In the genomic region with DNA sequence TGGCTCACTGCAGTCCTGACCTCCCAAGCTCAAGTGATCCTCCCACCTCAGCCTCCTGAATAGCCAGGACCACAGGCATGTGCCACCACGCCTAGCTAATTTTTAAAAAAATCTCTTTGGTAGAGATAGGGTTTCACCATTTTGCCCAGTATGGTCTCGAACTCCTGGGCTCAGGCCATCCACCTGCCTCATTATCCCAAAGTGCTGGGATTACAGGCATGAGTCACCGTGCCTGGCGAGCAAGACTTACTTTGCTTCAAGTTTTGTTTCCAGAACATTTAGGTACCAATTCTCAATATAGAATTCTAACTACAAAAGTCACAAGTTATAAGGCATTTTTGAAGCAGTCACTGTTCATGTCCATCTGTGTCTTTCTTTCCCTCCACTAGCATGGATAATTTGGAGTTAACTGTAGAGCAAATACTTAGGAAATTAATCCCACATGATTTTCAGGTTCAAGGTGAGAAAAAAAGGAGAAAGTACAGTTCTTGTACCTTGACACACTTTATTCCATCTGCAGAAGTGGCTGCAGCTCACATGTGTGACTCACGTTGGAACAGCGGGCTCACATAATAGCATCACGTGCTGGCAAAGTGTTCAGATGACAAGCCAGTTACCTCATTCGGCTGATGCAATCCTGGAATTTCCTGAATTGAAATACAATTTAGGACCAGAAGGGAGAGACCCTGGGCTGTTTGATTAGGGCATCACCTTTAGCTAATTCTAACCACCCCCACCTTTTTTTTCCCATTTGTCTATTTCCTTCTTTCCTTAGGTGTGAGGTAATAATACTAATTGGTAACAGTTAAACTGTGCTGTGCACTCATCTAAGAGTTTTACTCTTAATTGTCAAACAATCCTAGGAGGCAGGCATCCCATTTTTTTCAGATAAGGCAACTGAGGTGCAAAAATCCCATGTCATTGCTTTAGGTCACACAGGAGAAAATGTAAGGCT, we compare ENCODE assay signal across 1 cellular context.
TF ChIP-seq lines count a peak whose summit lies in the region.

No MANE protein-coding gene starts in this region.

TF ChIP-seq in K562, 482 proteins besides CTCF, POLR2A, EP300 and RAD21 (continued from another document and continues in another):
- TF ChIP-seq, protein P1, sequence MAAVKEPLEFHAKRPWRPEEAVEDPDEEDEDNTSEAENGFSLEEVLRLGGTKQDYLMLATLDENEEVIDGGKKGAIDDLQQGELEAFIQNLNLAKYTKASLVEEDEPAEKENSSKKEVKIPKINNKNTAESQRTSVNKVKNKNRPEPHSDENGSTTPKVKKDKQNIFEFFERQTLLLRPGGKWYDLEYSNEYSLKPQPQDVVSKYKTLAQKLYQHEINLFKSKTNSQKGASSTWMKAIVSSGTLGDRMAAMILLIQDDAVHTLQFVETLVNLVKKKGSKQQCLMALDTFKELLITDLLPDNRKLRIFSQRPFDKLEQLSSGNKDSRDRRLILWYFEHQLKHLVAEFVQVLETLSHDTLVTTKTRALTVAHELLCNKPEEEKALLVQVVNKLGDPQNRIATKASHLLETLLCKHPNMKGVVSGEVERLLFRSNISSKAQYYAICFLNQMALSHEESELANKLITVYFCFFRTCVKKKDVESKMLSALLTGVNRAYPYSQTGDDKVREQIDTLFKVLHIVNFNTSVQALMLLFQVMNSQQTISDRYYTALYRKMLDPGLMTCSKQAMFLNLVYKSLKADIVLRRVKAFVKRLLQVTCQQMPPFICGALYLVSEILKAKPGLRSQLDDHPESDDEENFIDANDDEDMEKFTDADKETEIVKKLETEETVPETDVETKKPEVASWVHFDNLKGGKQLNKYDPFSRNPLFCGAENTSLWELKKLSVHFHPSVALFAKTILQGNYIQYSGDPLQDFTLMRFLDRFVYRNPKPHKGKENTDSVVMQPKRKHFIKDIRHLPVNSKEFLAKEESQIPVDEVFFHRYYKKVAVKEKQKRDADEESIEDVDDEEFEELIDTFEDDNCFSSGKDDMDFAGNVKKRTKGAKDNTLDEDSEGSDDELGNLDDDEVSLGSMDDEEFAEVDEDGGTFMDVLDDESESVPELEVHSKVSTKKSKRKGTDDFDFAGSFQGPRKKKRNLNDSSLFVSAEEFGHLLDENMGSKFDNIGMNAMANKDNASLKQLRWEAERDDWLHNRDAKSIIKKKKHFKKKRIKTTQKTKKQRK (IDR thresholded peaks at IDR 0.05; ENCODE audit: borderline replicate concordance, low read depth, low read length): no peak
- TF ChIP-seq PREB (CRISPR knock-in tag; IDR thresholded peaks at IDR 0.05): no peak
- TF ChIP-seq, protein P2, sequence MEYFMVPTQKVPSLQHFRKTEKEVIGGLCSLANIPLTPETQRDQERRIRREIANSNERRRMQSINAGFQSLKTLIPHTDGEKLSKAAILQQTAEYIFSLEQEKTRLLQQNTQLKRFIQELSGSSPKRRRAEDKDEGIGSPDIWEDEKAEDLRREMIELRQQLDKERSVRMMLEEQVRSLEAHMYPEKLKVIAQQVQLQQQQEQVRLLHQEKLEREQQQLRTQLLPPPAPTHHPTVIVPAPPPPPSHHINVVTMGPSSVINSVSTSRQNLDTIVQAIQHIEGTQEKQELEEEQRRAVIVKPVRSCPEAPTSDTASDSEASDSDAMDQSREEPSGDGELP (CRISPR knock-in tag; IDR thresholded peaks at IDR 0.05; ENCODE audit: borderline replicate concordance): no peak
- no peak for TF ChIP-seq NFATC3 (IDR thresholded peaks at IDR 0.05)
- TF ChIP-seq ZNF518B (CRISPR knock-in tag; IDR thresholded peaks at IDR 0.05): no peak
- TF ChIP-seq GTF2B (IDR thresholded peaks at IDR 0.05; ENCODE audit: extremely low read depth, insufficient read length): no peak
- no peak for TF ChIP-seq MYNN (IDR thresholded peaks at IDR 0.05)
- TF ChIP-seq MYNN (CRISPR knock-in tag; IDR thresholded peaks at IDR 0.05): no peak
- TF ChIP-seq HDAC3 (IDR thresholded peaks at IDR 0.05; ENCODE audit: borderline replicate concordance, partially characterized antibody): peak; percentile 35
- TF ChIP-seq ZNF232 (CRISPR knock-in tag; IDR thresholded peaks at IDR 0.05): no peak
- TF ChIP-seq, protein P3, sequence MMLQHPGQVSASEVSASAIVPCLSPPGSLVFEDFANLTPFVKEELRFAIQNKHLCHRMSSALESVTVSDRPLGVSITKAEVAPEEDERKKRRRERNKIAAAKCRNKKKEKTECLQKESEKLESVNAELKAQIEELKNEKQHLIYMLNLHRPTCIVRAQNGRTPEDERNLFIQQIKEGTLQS (IDR thresholded peaks at IDR 0.05): peak; percentile 99
- TF ChIP-seq, protein P3 (CRISPR knock-in tag; conservative IDR thresholded peaks at IDR 0.05): peak; percentile 67; the same call in 1 of the 2 replicates
- peak; percentile 24 for TF ChIP-seq MEIS2 (IDR thresholded peaks at IDR 0.05; ENCODE audit: partially characterized antibody)
- TF ChIP-seq SETDB1 (IDR thresholded peaks at IDR 0.05; ENCODE audit: low read length): no peak
- no peak for TF ChIP-seq PHB2 (IDR thresholded peaks at IDR 0.05; ENCODE audit: low read depth)
- no peak for TF ChIP-seq FIP1L1 (IDR thresholded peaks at IDR 0.05; ENCODE audit: low read depth, low read length, poor library complexity, severe bottlenecking)
- TF ChIP-seq TBL1XR1 (IDR thresholded peaks at IDR 0.05; ENCODE audit: low read length in 2 of 2): no peak
- no peak for TF ChIP-seq BCL6 (CRISPR knock-in tag; IDR thresholded peaks at IDR 0.05)
- no peak for TF ChIP-seq PHF8 (IDR thresholded peaks at IDR 0.05; ENCODE audit: borderline replicate concordance, low read length)
- TF ChIP-seq NCOA4 (IDR thresholded peaks at IDR 0.05; ENCODE audit: partially characterized antibody): no peak
- 0 out of 2 replicates have a peak, but pooled peaks have one; percentile 19 for TF ChIP-seq ZNF134 (CRISPR knock-in tag; conservative IDR thresholded peaks at IDR 0.05)
- TF ChIP-seq ETV5 (CRISPR knock-in tag; IDR thresholded peaks at IDR 0.05; ENCODE audit: low read depth): no peak
- TF ChIP-seq BRD4 (IDR thresholded peaks at IDR 0.05): 0 out of 2 replicates have a peak, but pooled peaks have one; percentile 31
- no peak for TF ChIP-seq HDAC6 (IDR thresholded peaks at IDR 0.05; ENCODE audit: low read depth, low read length)
- TF ChIP-seq SRF (CRISPR knock-in tag; IDR thresholded peaks at IDR 0.05): no peak
- peak; percentile 97 for TF ChIP-seq JUN (IDR thresholded peaks at IDR 0.05; ENCODE audit: borderline replicate concordance, low read depth, low read length)
- no peak for TF ChIP-seq JUN (CRISPR knock-in tag; IDR thresholded peaks at IDR 0.05; ENCODE audit: borderline replicate concordance)
- no peak for TF ChIP-seq GABPB2 (CRISPR knock-in tag; conservative IDR thresholded peaks at IDR 0.05)
- 0 out of 2 replicates have a peak, but pooled peaks have one; percentile 16 for TF ChIP-seq ZNF311 (CRISPR knock-in tag; IDR thresholded peaks at IDR 0.05)
- TF ChIP-seq, protein P4, sequence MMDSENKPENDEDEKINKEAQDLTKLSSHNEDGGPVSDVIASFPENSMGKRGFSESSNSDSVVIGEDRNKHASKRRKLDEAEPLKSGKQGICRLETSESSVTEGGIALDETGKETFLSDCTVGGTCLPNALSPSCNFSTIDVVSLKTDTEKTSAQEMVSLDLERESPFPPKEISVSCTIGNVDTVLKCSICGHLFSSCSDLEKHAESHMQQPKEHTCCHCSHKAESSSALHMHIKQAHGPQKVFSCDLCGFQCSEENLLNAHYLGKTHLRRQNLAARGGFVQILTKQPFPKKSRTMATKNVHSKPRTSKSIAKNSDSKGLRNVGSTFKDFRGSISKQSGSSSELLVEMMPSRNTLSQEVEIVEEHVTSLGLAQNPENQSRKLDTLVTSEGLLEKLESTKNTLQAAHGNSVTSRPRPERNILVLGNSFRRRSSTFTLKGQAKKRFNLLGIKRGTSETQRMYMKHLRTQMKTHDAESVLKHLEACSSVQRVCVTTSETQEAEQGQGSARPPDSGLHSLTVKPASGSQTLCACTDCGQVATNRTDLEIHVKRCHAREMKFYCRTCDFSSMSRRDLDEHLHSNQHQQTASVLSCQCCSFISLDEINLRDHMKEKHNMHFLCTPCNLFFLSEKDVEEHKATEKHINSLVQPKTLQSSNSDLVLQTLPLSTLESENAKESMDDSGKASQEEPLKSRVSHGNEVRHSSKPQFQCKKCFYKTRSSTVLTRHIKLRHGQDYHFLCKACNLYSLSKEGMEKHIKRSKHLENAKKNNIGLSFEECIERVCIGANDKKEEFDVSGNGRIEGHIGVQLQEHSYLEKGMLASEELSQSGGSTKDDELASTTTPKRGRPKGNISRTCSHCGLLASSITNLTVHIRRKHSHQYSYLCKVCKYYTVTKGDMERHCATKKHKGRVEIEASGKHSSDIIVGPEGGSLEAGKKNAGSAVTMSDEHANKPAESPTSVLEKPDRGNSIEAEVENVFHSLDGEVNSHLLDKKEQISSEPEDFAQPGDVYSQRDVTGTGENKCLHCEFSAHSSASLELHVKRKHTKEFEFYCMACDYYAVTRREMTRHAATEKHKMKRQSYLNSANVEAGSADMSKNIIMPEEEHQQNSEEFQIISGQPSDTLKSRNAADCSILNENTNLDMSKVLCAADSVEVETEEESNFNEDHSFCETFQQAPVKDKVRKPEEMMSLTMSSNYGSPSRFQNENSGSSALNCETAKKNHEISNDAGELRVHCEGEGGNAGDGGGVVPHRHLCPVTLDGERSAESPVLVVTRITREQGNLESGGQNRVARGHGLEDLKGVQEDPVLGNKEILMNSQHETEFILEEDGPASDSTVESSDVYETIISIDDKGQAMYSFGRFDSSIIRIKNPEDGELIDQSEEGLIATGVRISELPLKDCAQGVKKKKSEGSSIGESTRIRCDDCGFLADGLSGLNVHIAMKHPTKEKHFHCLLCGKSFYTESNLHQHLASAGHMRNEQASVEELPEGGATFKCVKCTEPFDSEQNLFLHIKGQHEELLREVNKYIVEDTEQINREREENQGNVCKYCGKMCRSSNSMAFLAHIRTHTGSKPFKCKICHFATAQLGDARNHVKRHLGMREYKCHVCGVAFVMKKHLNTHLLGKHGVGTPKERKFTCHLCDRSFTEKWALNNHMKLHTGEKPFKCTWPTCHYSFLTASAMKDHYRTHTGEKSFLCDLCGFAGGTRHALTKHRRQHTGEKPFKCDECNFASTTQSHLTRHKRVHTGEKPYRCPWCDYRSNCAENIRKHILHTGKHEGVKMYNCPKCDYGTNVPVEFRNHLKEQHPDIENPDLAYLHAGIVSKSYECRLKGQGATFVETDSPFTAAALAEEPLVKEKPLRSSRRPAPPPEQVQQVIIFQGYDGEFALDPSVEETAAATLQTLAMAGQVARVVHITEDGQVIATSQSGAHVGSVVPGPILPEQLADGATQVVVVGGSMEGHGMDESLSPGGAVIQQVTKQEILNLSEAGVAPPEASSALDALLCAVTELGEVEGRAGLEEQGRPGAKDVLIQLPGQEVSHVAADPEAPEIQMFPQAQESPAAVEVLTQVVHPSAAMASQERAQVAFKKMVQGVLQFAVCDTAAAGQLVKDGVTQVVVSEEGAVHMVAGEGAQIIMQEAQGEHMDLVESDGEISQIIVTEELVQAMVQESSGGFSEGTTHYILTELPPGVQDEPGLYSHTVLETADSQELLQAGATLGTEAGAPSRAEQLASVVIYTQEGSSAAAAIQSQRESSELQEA (IDR thresholded peaks at IDR 0.05; ENCODE audit: low read depth): no peak
- TF ChIP-seq, protein P5, sequence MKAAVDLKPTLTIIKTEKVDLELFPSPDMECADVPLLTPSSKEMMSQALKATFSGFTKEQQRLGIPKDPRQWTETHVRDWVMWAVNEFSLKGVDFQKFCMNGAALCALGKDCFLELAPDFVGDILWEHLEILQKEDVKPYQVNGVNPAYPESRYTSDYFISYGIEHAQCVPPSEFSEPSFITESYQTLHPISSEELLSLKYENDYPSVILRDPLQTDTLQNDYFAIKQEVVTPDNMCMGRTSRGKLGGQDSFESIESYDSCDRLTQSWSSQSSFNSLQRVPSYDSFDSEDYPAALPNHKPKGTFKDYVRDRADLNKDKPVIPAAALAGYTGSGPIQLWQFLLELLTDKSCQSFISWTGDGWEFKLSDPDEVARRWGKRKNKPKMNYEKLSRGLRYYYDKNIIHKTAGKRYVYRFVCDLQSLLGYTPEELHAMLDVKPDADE (conservative IDR thresholded peaks at IDR 0.05; ENCODE audit: control insufficient read depth, low read depth, low read length): no peak
- TF ChIP-seq CEBPB (tag; IDR thresholded peaks at IDR 0.05): peak; percentile 88
- TF ChIP-seq PRMT5 (CRISPR knock-in tag; IDR thresholded peaks at IDR 0.05): no peak
- no peak for TF ChIP-seq CHD2 (IDR thresholded peaks at IDR 0.05; ENCODE audit: low read depth, low read length)
- TF ChIP-seq POLR2B (IDR thresholded peaks at IDR 0.05; ENCODE audit: low read depth, partially characterized antibody): no peak
